ENCODE assay signal across 8 cellular contexts in genomic region chr11:70650075-70650909, GRCh38.
A peak's percentile ranks its signal among the peaks of the same experiment; 100 is the strongest.
DNase-seq lines count a peak whose midpoint lies in the region; ATAC-seq and TF ChIP-seq lines count a peak whose summit lies in the region.

No MANE protein-coding gene starts in this region.

- H3K27ac ChIP-seq in breast epithelium: no peak overlapping the region
- H3K27ac ChIP-seq in RWPE1: no peak overlapping the region
- no peak overlapping the region for H3K27ac ChIP-seq in uterus

- POLR2A ChIA-PET in MCF 10A (lab: Yijun Ruan, JAX): no interaction called here
- POLR2A ChIA-PET in RWPE1 (lab: Yijun Ruan, JAX; ENCODE audit: low non-redundant PET): no interaction called here

- no peaks in the 10 kb centered on the region for H3K36me3 Mint-ChIP-seq in MCF 10A (ENCODE audit: insufficient read depth, unreplicated experiment)

- H3K9me3 ChIP-seq in breast epithelium (no peaks in the 10 kb centered on the region), uterus (no peaks in the 10 kb centered on the region)

- no peaks in the 10 kb centered on the region for H3K27me3 ChIP-seq in breast epithelium
- H3K27me3 ChIP-seq in uterus: no peaks in the 10 kb centered on the region

- H3K4me3 ChIP-seq in breast epithelium (no peak overlapping the region), uterus (no peak overlapping the region)

- intact Hi-C loops in MCF 10A (cut with micrococcal nuclease): no loop called here
- intact Hi-C loops in breast epithelium (cut with DNase I; ENCODE audit: low total_unique reads): no loop called here
- intact Hi-C loops in uterus (cut with DNase I; ENCODE audit: low total_unique reads): no loop called here

- H3K36me3 ChIP-seq in breast epithelium: no peaks in the 10 kb centered on the region
- H3K36me3 ChIP-seq in uterus: no peaks in the 10 kb centered on the region

- H3K4me1 ChIP-seq in breast epithelium: no peaks in the 10 kb centered on the region
- no peaks in the 10 kb centered on the region for H3K4me1 ChIP-seq in uterus

- ATAC-seq in GM18505 (IDR thresholded peaks at IDR 0.05; ENCODE audit: unreplicated experiment): no peak
- ATAC-seq in GM18520 (IDR thresholded peaks at IDR 0.05; ENCODE audit: unreplicated experiment): no peak

- TF ChIP-seq CTCF in MCF 10A (IDR thresholded peaks at IDR 0.05; ENCODE audit: unreplicated experiment) (no peak), breast epithelium (IDR thresholded peaks at IDR 0.05) (no peak), RWPE1 (conservative IDR thresholded peaks at IDR 0.05; ENCODE audit: low read depth) (no peak), uterus (IDR thresholded peaks at IDR 0.05) (no peak)

- no peak overlapping the region for H3K4me3 Mint-ChIP-seq in MCF 10A (ENCODE audit: unreplicated experiment)

- peak; percentile 59 for DNase-seq in MCF 10A (ENCODE audit: unreplicated experiment)
- DNase-seq in breast epithelium (ENCODE audit: low spot score in 2 of 2): no peak
- peak; percentile 84 for DNase-seq in RWPE1 (ENCODE audit: low spot score)
- DNase-seq in ecto neural progenitor cell (ENCODE audit: low spot score): peak; percentile 89
- DNase-seq in mucosa of gallbladder (ENCODE audit: low spot score): peak; percentile 81
- peak; percentile 15 to 24 for DNase-seq in uterus

- H3K27ac Mint-ChIP-seq in MCF 10A (ENCODE audit: low read depth, unreplicated experiment): no peak overlapping the region

- H3K4me1 Mint-ChIP-seq in MCF 10A (ENCODE audit: insufficient read depth, unreplicated experiment): no peaks in the 10 kb centered on the region

- H3K9me3 Mint-ChIP-seq in MCF 10A (ENCODE audit: unreplicated experiment): peaks cover 7% of the 10 kb centered on the region

- CTCF ChIA-PET in MCF 10A (lab: Yijun Ruan, JAX) (no interaction called here), RWPE1 (lab: Yijun Ruan, JAX) (no interaction called here)

- no peaks in the 10 kb centered on the region for H3K27me3 Mint-ChIP-seq in MCF 10A (ENCODE audit: insufficient read depth, unreplicated experiment)

- BruUV-seq in MCF 10A (replicated peaks; lab: Mats Ljungman, UMichigan): no TSS peak

- TF ChIP-seq POLR2A in breast epithelium (IDR thresholded peaks at IDR 0.05) (no peak), uterus (IDR thresholded peaks at IDR 0.05) (no peak), GM18505 (IDR thresholded peaks at IDR 0.05; ENCODE audit: borderline replicate concordance, extremely low read depth, insufficient read depth, insufficient read length) (no peak)

Comparison
In these comparisons a context has a peak if more than half of its experiments do, and no peak if none do; other contexts are left out.
1. DNase-seq: peak in MCF 10A (single experiment), RWPE1 (single experiment), ecto neural progenitor cell (single experiment), mucosa of gallbladder (single experiment) and uterus (2 of 2); none in breast epithelium (0 of 2).